ENCODE assay signal across 1 cellular context in the genomic region with DNA sequence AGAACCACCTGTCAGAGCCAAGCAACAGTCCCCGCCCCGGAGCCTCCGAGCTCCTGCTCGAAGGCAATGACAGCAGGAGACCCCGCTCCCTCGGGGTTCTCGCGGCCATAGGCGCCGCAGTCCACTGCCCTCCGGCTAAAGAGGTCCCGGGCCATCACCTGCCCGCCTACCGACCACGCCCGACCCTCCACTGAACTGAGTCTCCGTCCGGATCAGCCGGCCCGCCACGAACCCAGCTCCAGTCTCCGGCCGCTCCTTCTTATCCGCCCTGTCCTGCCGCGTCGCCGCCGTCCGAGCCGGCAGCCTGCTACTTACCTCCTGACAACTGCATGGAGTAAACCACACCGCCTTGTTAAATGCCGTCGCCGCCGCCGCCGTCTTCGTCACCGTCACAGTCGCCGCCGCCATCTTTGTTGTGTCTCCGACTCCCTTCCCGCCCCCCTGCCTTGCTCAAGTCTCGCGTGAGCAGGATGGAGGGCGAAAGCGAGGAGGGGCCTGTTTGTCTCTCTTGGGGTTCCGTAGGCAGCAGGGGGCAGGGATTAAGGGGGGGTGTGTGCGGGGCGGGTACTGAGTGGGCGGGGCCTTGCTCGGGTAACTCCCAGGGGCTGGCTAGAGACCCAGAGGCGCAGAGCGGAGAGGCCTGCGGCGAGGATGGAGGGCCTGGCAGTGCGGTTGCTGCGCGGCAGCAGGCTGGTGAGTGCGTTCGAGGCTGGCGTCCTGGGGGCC.
A peak's percentile ranks its signal among the peaks of the same experiment; 100 is the strongest.
TF ChIP-seq lines count a peak whose summit lies in the region.

A gene (plus strand): TSS at position 628 of the 726 bp plus-strand sequence. CDS start 24 bp downstream, at position 652.
A gene with protein sequence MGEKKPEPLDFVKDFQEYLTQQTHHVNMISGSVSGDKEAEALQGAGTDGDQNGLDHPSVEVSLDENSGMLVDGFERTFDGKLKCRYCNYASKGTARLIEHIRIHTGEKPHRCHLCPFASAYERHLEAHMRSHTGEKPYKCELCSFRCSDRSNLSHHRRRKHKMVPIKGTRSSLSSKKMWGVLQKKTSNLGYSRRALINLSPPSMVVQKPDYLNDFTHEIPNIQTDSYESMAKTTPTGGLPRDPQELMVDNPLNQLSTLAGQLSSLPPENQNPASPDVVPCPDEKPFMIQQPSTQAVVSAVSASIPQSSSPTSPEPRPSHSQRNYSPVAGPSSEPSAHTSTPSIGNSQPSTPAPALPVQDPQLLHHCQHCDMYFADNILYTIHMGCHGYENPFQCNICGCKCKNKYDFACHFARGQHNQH (minus strand): TSS at position 417 of the 726 bp plus-strand sequence. CDS start 10,170 bp downstream, outside the sequence.

TF ChIP-seq in GM12878, 131 proteins besides CTCF, POLR2A, EP300 and RAD21 (continued from another document and continues in another):
- TF ChIP-seq, protein P1, sequence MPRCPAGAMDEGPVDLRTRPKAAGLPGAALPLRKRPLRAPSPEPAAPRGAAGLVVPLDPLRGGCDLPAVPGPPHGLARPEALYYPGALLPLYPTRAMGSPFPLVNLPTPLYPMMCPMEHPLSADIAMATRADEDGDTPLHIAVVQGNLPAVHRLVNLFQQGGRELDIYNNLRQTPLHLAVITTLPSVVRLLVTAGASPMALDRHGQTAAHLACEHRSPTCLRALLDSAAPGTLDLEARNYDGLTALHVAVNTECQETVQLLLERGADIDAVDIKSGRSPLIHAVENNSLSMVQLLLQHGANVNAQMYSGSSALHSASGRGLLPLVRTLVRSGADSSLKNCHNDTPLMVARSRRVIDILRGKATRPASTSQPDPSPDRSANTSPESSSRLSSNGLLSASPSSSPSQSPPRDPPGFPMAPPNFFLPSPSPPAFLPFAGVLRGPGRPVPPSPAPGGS (IDR thresholded peaks at IDR 0.05; ENCODE audit: borderline replicate concordance, insufficient read depth, low read depth, low read length, poor library complexity, severe bottlenecking): no peak
- TF ChIP-seq TCF7 (IDR thresholded peaks at IDR 0.05; ENCODE audit: borderline replicate concordance) (no peak), CBX5 (IDR thresholded peaks at IDR 0.05; ENCODE audit: low read depth) (no peak), ZNF217 (IDR thresholded peaks at IDR 0.05) (no peak), NBN (IDR thresholded peaks at IDR 0.05) (peak; percentile 87), SREBF2 (IDR thresholded peaks at IDR 0.05; ENCODE audit: low read length) (no peak), RFX5 (IDR thresholded peaks at IDR 0.05; ENCODE audit: low read depth, low read length) (no peak), ASH2L (IDR thresholded peaks at IDR 0.05; ENCODE audit: borderline replicate concordance, low read depth) (peak; percentile 92; the same call in 1 of the 2 replicates), CHD4 (IDR thresholded peaks at IDR 0.05) (no peak), SREBF1 (IDR thresholded peaks at IDR 0.05; ENCODE audit: low read length) (no peak), PAX5 (IDR thresholded peaks at IDR 0.05; ENCODE audit: borderline replicate concordance, low read depth, low read length) (peak; percentile 10; the same call in 1 of the 2 replicates), RBBP5 (conservative IDR thresholded peaks at IDR 0.05) (no peak), TCF12 (IDR thresholded peaks at IDR 0.05; ENCODE audit: low read depth, low read length) (no peak), FOXK2 (IDR thresholded peaks at IDR 0.05) (peak; percentile 71; the same call in 1 of the 2 replicates), RUNX3 (IDR thresholded peaks at IDR 0.05; ENCODE audit: low read length) (peak; percentile 60; the same call in 1 of the 2 replicates), RAD51 (IDR thresholded peaks at IDR 0.05) (no peak), SUPT20H (IDR thresholded peaks at IDR 0.05; ENCODE audit: borderline replicate concordance, control insufficient read depth, low read depth, low read length) (no peak), PML (IDR thresholded peaks at IDR 0.05; ENCODE audit: low read length) (no peak; the same call in 1 of the 2 replicates), SMAD5 (IDR thresholded peaks at IDR 0.05; ENCODE audit: low read depth) (peak; percentile 9; the same call in 1 of the 2 replicates), KDM1A (IDR thresholded peaks at IDR 0.05; ENCODE audit: borderline replicate concordance) (no peak), ZNF24 (IDR thresholded peaks at IDR 0.05) (no peak), GABPA (IDR thresholded peaks at IDR 0.05; ENCODE audit: low read depth) (no peak), WRNIP1 (IDR thresholded peaks at IDR 0.05; ENCODE audit: borderline replicate concordance, low read depth, low read length) (no peak)
- TF ChIP-seq, protein P2, sequence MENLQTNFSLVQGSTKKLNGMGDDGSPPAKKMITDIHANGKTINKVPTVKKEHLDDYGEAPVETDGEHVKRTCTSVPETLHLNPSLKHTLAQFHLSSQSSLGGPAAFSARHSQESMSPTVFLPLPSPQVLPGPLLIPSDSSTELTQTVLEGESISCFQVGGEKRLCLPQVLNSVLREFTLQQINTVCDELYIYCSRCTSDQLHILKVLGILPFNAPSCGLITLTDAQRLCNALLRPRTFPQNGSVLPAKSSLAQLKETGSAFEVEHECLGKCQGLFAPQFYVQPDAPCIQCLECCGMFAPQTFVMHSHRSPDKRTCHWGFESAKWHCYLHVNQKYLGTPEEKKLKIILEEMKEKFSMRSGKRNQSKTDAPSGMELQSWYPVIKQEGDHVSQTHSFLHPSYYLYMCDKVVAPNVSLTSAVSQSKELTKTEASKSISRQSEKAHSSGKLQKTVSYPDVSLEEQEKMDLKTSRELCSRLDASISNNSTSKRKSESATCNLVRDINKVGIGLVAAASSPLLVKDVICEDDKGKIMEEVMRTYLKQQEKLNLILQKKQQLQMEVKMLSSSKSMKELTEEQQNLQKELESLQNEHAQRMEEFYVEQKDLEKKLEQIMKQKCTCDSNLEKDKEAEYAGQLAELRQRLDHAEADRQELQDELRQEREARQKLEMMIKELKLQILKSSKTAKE (IDR thresholded peaks at IDR 0.05; ENCODE audit: low read depth, poor library complexity, severe bottlenecking): no peak
- TF ChIP-seq, protein P3, sequence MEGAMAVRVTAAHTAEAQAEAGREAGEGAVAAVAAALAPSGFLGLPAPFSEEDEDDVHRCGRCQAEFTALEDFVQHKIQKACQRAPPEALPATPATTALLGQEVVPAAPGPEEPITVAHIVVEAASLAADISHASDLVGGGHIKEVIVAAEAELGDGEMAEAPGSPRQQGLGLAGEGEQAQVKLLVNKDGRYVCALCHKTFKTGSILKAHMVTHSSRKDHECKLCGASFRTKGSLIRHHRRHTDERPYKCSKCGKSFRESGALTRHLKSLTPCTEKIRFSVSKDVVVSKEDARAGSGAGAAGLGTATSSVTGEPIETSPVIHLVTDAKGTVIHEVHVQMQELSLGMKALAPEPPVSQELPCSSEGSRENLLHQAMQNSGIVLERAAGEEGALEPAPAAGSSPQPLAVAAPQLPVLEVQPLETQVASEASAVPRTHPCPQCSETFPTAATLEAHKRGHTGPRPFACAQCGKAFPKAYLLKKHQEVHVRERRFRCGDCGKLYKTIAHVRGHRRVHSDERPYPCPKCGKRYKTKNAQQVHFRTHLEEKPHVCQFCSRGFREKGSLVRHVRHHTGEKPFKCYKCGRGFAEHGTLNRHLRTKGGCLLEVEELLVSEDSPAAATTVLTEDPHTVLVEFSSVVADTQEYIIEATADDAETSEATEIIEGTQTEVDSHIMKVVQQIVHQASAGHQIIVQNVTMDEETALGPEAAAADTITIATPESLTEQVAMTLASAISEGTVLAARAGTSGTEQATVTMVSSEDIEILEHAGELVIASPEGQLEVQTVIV (IDR thresholded peaks at IDR 0.05; ENCODE audit: borderline replicate concordance, partially characterized antibody): no peak
- TF ChIP-seq, protein P4, sequence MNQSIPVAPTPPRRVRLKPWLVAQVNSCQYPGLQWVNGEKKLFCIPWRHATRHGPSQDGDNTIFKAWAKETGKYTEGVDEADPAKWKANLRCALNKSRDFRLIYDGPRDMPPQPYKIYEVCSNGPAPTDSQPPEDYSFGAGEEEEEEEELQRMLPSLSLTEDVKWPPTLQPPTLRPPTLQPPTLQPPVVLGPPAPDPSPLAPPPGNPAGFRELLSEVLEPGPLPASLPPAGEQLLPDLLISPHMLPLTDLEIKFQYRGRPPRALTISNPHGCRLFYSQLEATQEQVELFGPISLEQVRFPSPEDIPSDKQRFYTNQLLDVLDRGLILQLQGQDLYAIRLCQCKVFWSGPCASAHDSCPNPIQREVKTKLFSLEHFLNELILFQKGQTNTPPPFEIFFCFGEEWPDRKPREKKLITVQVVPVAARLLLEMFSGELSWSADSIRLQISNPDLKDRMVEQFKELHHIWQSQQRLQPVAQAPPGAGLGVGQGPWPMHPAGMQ (IDR thresholded peaks at IDR 0.05; ENCODE audit: borderline replicate concordance): peak; percentile 79
- TF ChIP-seq, protein P5, sequence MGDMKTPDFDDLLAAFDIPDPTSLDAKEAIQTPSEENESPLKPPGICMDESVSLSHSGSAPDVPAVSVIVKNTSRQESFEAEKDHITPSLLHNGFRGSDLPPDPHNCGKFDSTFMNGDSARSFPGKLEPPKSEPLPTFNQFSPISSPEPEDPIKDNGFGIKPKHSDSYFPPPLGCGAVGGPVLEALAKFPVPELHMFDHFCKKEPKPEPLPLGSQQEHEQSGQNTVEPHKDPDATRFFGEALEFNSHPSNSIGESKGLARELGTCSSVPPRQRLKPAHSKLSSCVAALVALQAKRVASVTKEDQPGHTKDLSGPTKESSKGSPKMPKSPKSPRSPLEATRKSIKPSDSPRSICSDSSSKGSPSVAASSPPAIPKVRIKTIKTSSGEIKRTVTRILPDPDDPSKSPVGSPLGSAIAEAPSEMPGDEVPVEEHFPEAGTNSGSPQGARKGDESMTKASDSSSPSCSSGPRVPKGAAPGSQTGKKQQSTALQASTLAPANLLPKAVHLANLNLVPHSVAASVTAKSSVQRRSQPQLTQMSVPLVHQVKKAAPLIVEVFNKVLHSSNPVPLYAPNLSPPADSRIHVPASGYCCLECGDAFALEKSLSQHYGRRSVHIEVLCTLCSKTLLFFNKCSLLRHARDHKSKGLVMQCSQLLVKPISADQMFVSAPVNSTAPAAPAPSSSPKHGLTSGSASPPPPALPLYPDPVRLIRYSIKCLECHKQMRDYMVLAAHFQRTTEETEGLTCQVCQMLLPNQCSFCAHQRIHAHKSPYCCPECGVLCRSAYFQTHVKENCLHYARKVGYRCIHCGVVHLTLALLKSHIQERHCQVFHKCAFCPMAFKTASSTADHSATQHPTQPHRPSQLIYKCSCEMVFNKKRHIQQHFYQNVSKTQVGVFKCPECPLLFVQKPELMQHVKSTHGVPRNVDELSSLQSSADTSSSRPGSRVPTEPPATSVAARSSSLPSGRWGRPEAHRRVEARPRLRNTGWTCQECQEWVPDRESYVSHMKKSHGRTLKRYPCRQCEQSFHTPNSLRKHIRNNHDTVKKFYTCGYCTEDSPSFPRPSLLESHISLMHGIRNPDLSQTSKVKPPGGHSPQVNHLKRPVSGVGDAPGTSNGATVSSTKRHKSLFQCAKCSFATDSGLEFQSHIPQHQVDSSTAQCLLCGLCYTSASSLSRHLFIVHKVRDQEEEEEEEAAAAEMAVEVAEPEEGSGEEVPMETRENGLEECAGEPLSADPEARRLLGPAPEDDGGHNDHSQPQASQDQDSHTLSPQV (IDR thresholded peaks at IDR 0.05): peak; percentile 92; the same call in 1 of the 2 replicates
- TF ChIP-seq, protein P6, sequence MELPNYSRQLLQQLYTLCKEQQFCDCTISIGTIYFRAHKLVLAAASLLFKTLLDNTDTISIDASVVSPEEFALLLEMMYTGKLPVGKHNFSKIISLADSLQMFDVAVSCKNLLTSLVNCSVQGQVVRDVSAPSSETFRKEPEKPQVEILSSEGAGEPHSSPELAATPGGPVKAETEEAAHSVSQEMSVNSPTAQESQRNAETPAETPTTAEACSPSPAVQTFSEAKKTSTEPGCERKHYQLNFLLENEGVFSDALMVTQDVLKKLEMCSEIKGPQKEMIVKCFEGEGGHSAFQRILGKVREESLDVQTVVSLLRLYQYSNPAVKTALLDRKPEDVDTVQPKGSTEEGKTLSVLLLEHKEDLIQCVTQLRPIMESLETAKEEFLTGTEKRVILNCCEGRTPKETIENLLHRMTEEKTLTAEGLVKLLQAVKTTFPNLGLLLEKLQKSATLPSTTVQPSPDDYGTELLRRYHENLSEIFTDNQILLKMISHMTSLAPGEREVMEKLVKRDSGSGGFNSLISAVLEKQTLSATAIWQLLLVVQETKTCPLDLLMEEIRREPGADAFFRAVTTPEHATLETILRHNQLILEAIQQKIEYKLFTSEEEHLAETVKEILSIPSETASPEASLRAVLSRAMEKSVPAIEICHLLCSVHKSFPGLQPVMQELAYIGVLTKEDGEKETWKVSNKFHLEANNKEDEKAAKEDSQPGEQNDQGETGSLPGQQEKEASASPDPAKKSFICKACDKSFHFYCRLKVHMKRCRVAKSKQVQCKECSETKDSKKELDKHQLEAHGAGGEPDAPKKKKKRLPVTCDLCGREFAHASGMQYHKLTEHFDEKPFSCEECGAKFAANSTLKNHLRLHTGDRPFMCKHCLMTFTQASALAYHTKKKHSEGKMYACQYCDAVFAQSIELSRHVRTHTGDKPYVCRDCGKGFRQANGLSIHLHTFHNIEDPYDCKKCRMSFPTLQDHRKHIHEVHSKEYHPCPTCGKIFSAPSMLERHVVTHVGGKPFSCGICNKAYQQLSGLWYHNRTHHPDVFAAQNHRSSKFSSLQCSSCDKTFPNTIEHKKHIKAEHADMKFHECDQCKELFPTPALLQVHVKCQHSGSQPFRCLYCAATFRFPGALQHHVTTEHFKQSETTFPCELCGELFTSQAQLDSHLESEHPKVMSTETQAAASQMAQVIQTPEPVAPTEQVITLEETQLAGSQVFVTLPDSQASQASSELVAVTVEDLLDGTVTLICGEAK (IDR thresholded peaks at IDR 0.05; ENCODE audit: borderline replicate concordance): no peak; the same call in 1 of the 2 replicates
- TF ChIP-seq, protein P7, sequence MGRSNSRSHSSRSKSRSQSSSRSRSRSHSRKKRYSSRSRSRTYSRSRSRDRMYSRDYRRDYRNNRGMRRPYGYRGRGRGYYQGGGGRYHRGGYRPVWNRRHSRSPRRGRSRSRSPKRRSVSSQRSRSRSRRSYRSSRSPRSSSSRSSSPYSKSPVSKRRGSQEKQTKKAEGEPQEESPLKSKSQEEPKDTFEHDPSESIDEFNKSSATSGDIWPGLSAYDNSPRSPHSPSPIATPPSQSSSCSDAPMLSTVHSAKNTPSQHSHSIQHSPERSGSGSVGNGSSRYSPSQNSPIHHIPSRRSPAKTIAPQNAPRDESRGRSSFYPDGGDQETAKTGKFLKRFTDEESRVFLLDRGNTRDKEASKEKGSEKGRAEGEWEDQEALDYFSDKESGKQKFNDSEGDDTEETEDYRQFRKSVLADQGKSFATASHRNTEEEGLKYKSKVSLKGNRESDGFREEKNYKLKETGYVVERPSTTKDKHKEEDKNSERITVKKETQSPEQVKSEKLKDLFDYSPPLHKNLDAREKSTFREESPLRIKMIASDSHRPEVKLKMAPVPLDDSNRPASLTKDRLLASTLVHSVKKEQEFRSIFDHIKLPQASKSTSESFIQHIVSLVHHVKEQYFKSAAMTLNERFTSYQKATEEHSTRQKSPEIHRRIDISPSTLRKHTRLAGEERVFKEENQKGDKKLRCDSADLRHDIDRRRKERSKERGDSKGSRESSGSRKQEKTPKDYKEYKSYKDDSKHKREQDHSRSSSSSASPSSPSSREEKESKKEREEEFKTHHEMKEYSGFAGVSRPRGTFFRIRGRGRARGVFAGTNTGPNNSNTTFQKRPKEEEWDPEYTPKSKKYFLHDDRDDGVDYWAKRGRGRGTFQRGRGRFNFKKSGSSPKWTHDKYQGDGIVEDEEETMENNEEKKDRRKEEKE (IDR thresholded peaks at IDR 0.05): no peak
- TF ChIP-seq, protein P8, sequence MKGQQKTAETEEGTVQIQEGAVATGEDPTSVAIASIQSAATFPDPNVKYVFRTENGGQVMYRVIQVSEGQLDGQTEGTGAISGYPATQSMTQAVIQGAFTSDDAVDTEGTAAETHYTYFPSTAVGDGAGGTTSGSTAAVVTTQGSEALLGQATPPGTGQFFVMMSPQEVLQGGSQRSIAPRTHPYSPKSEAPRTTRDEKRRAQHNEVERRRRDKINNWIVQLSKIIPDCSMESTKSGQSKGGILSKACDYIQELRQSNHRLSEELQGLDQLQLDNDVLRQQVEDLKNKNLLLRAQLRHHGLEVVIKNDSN (IDR thresholded peaks at IDR 0.05; ENCODE audit: borderline replicate concordance, extremely low read length, insufficient read depth, low read depth, low read length): no peak
